ENCODE assay signal across 14 cellular contexts in the genomic region with DNA sequence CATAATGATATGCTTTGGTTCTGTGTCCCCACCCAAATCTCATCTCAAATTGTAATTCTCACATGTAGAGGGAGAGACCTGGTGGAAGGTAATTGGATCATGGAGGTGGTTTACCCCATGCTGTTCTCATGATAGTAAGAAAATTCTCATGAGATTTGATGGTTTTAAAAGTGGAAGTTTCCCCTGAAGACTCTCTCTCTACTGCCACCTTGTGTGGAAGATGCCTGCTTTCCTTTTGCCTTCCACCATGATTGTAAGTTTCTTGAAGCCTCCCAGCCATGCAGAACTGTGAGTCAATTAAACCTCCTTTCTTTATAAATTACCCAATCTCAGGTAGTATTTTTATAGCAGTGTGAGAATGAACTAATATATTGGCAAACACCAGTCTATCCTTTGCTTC.
DNase-seq lines count a peak whose midpoint lies in the region; ATAC-seq, FAIRE-seq and TF ChIP-seq lines count a peak whose summit lies in the region.
"Had no signal": no experiment of that assay in that cellular context is flagged by ENCODE, and none has a peak within 500 bp of the region (broad histone marks: within the 10 kb centered on the region; RNA-seq: fewer than 3 reads in every experiment).

No MANE protein-coding gene starts in this region.

- H3K27me3 ChIP-seq in small intestine (ENCODE audit: control insufficient read depth in 2 of 2, insufficient read depth in 2 of 2, low read length in 2 of 2) (no peaks in the 10 kb centered on the region), right atrium auricular region (no peaks in the 10 kb centered on the region), neuronal stem cell (ENCODE audit: control insufficient read depth in 3 of 3, insufficient read depth in 3 of 3, low read depth in 1 of 3, low read length in 3 of 3) (no peaks in the 10 kb centered on the region)
- H3K27me3 ChIP-seq: gastroesophageal sphincter had no signal

- peaks cover 9% of the 10 kb centered on the region for H3K9me3 Mint-ChIP-seq in activated CD4-positive, alpha-beta T cell treated with anti-CD3 and anti-CD28 coated beads, Interleukin-2, amount 10 ng/mL, durations not matched to agents 7 days and 5 days

- H3K4me1 ChIP-seq in small intestine (ENCODE audit: control insufficient read depth in 2 of 2, insufficient read depth in 1 of 2, low read depth in 1 of 2, low read length in 1 of 2) (no peaks in the 10 kb centered on the region), right atrium auricular region (no peaks in the 10 kb centered on the region), neuronal stem cell (ENCODE audit: control insufficient read depth in 2 of 2, insufficient read depth in 1 of 2, low read depth in 1 of 2, low read length in 2 of 2) (no peaks in the 10 kb centered on the region)
- H3K4me1 ChIP-seq: gastroesophageal sphincter, psoas muscle had no signal

- no peak overlapping the region for H3K27ac ChIP-seq in small intestine (ENCODE audit: low read depth in 1 of 2, low read length in 1 of 2)
- H3K27ac ChIP-seq in right atrium auricular region, result no peak overlapping the region
- no peak overlapping the region for H3K27ac ChIP-seq in neuronal stem cell (replicated peaks; ENCODE audit: low read length)
- H3K27ac ChIP-seq: gastroesophageal sphincter, psoas muscle had no signal

- POLR2A ChIA-PET in activated CD4-positive, alpha-beta T cell treated with anti-CD3 and anti-CD28 coated beads, Interleukin-2, amount 10 ng/mL, durations not matched to agents 7 days and 5 days (lab: Charles Lee), result no interaction called here

- TF ChIP-seq POLR2A in NB4 (IDR thresholded peaks at IDR 0.05; ENCODE audit: extremely low read depth, insufficient read length), result no peak

- H2BK120ac ChIP-seq in neuronal stem cell (ENCODE audit: low read depth, low read length), result no peak overlapping the region

- TF ChIP-seq CTCF in NB4 (IDR thresholded peaks at IDR 0.05; ENCODE audit: low read depth, low read length) (peak; percentile 32), epithelial cell of esophagus (IDR thresholded peaks at IDR 0.05; ENCODE audit: insufficient read depth, low read depth, low read length, missing control alignments) (peak; percentile 50), right atrium auricular region (IDR thresholded peaks at IDR 0.05) (no peak)

- H3K79me1 ChIP-seq in neuronal stem cell (ENCODE audit: low read depth, low read length), result no peaks in the 10 kb centered on the region

- no peak overlapping the region for H4K8ac ChIP-seq in neuronal stem cell (ENCODE audit: low read depth, low read length)

- H3K27me3 Mint-ChIP-seq in activated CD4-positive, alpha-beta T cell treated with anti-CD3 and anti-CD28 coated beads, Interleukin-2, amount 10 ng/mL, durations not matched to agents 7 days and 5 days, result peaks cover 2% of the 10 kb centered on the region
- H3K27me3 Mint-ChIP-seq: central memory CD8-positive, alpha-beta T cell had no signal

- CTCF ChIA-PET in activated CD4-positive, alpha-beta T cell treated with anti-CD3 and anti-CD28 coated beads, Interleukin-2, amount 10 ng/mL, durations not matched to agents 7 days and 5 days (lab: Charles Lee), result no interaction called here

- H4K91ac ChIP-seq in neuronal stem cell (ENCODE audit: low read depth, low read length, poor library complexity), result no peak overlapping the region

- H3K23ac ChIP-seq in neuronal stem cell (ENCODE audit: low read depth, low read length, poor library complexity), result no peak overlapping the region

- no peak overlapping the region for H2BK12ac ChIP-seq in neuronal stem cell (ENCODE audit: low read length)

- ATAC-seq in HG02852 (IDR thresholded peaks at IDR 0.05; ENCODE audit: unreplicated experiment), result no peak
- ATAC-seq: activated T-cell treated with anti-CD3 and anti-CD28 coated beads, Interleukin-2, amount 50 U/mL, for 72 hours; gastroesophageal sphincter; psoas muscle had no signal

- H3K4ac ChIP-seq in neuronal stem cell (ENCODE audit: low read length), result no peak overlapping the region

- H3K27ac Mint-ChIP-seq in activated CD4-positive, alpha-beta T cell treated with anti-CD3 and anti-CD28 coated beads, Interleukin-2, amount 10 ng/mL, durations not matched to agents 7 days and 5 days, result no peak overlapping the region
- H3K27ac Mint-ChIP-seq: activated T-cell treated with anti-CD3 and anti-CD28 coated beads, Interleukin-2, amount 50 U/mL, for 72 hours had no signal

- no peak overlapping the region for H2BK15ac ChIP-seq in neuronal stem cell (ENCODE audit: low read length)

- H2AFZ ChIP-seq in neuronal stem cell (ENCODE audit: low read length), result no peak overlapping the region

- no peak overlapping the region for H3K18ac ChIP-seq in neuronal stem cell (ENCODE audit: low read length)

- H3K14ac ChIP-seq in neuronal stem cell (ENCODE audit: low read length), result no peak overlapping the region

- H2AK5ac ChIP-seq in neuronal stem cell (ENCODE audit: low read depth, low read length), result no peak overlapping the region

- no peaks in the 10 kb centered on the region for H3K4me1 Mint-ChIP-seq in activated CD4-positive, alpha-beta T cell treated with anti-CD3 and anti-CD28 coated beads, Interleukin-2, amount 10 ng/mL, durations not matched to agents 7 days and 5 days
- H3K4me1 Mint-ChIP-seq: central memory CD8-positive, alpha-beta T cell had no signal

- H3K36me3 ChIP-seq in small intestine (ENCODE audit: control insufficient read depth in 2 of 2, insufficient read depth in 2 of 2, low read length in 2 of 2) (no peaks in the 10 kb centered on the region), right atrium auricular region (no peaks in the 10 kb centered on the region), neuronal stem cell (replicated peaks in 1 of 2; ENCODE audit: control insufficient read depth in 2 of 2, insufficient read depth in 2 of 2, low read length in 2 of 2) (no peaks in the 10 kb centered on the region)
- H3K36me3 ChIP-seq: gastroesophageal sphincter had no signal

- FAIRE-seq in small intestine (lab: Jason Lieb, UNC), result no peak

- H3K36me3 Mint-ChIP-seq in activated CD4-positive, alpha-beta T cell treated with anti-CD3 and anti-CD28 coated beads, Interleukin-2, amount 10 ng/mL, durations not matched to agents 7 days and 5 days (ENCODE audit: low read depth), result no peaks in the 10 kb centered on the region

- H3K4me3 ChIP-seq in NB4 (ENCODE audit: low read depth, low read length) (no peak overlapping the region), epithelial cell of esophagus (ENCODE audit: low read length) (no peak overlapping the region), small intestine (ENCODE audit: low read depth in 1 of 2, low read length in 2 of 2) (no peak overlapping the region), right atrium auricular region (no peak overlapping the region), neuronal stem cell (ENCODE audit: low read length in 2 of 2) (no peak overlapping the region)
- H3K4me3 ChIP-seq: gastroesophageal sphincter, psoas muscle had no signal

- no peak overlapping the region for H3K4me2 ChIP-seq in neuronal stem cell (ENCODE audit: insufficient read depth, low read length, poor library complexity, severe bottlenecking)

- H3K9me3 ChIP-seq in small intestine (ENCODE audit: control insufficient read depth, low read depth) (no peaks in the 10 kb centered on the region), right atrium auricular region (no peaks in the 10 kb centered on the region), neuronal stem cell (replicated peaks in 1 of 2; ENCODE audit: control insufficient read depth in 2 of 2, insufficient read depth in 1 of 2, low read depth in 1 of 2, low read length in 2 of 2) (peaks cover 0 to 1% of the 10 kb centered on the region in 2 donors)
- H3K9me3 ChIP-seq: psoas muscle had no signal

- H3K9ac ChIP-seq in neuronal stem cell (ENCODE audit: low read depth, low read length, poor library complexity), result no peak overlapping the region

- H3K4me3 Mint-ChIP-seq in activated CD4-positive, alpha-beta T cell treated with anti-CD3 and anti-CD28 coated beads, Interleukin-2, amount 10 ng/mL, durations not matched to agents 7 days and 5 days, result no peak overlapping the region
- H3K4me3 Mint-ChIP-seq: activated T-cell treated with anti-CD3 and anti-CD28 coated beads, Interleukin-2, amount 50 U/mL, for 72 hours; central memory CD8-positive, alpha-beta T cell had no signal

- H2BK5ac ChIP-seq in neuronal stem cell (ENCODE audit: low read length), result no peak overlapping the region

- peak; percentile 8 for DNase-seq in activated CD4-positive, alpha-beta T cell treated with anti-CD3 and anti-CD28 coated beads, Interleukin-2, amount 10 ng/mL, durations not matched to agents 7 days and 5 days
- DNase-seq in activated CD4-positive, alpha-beta T cell treated with anti-CD3 and anti-CD28 coated beads, Interleukin-2, amount 50 U/mL, for 48 hours, result no peak
- DNase-seq in NB4 (ENCODE audit: low read depth), result peak; percentile 25
- peak; percentile 47 for DNase-seq in epithelial cell of esophagus (ENCODE audit: low read depth)
- peak; percentile 9 for DNase-seq in small intestine
- DNase-seq in right atrium auricular region (ENCODE audit: low spot score), result no peak
- no peak for DNase-seq in neuronal stem cell (ENCODE audit: low spot score)
- DNase-seq: activated T-cell treated with anti-CD3 and anti-CD28 coated beads, Interleukin-2, amount 50 U/mL, for 72 hours; NCI-H1105; psoas muscle; stimulated activated CD4-positive, alpha-beta T cell treated with anti-CD3 and anti-CD28 coated beads, Interleukin-4, amount 100 ng/mL, for 4 hours had no signal

Comparison
In these comparisons a context has a peak if more than half of its experiments do, and no peak if none do; other contexts are left out.
1. DNase-seq: peak in activated CD4-positive, alpha-beta T cell treated with anti-CD3 and anti-CD28 coated beads, Interleukin-2, amount 10 ng/mL, durations not matched to agents 7 days and 5 days (single experiment), NB4 (single experiment), epithelial cell of esophagus (single experiment) and small intestine (single experiment); none in activated CD4-positive, alpha-beta T cell treated with anti-CD3 and anti-CD28 coated beads, Interleukin-2, amount 50 U/mL, for 48 hours (0 of 2), right atrium auricular region (single experiment) and neuronal stem cell (single experiment).
2. CTCF ChIP-seq: peak in NB4 (single experiment) and epithelial cell of esophagus (single experiment); none in right atrium auricular region (0 of 2).